9 cellular contexts compared by ENCODE assay signal in the genomic region with DNA sequence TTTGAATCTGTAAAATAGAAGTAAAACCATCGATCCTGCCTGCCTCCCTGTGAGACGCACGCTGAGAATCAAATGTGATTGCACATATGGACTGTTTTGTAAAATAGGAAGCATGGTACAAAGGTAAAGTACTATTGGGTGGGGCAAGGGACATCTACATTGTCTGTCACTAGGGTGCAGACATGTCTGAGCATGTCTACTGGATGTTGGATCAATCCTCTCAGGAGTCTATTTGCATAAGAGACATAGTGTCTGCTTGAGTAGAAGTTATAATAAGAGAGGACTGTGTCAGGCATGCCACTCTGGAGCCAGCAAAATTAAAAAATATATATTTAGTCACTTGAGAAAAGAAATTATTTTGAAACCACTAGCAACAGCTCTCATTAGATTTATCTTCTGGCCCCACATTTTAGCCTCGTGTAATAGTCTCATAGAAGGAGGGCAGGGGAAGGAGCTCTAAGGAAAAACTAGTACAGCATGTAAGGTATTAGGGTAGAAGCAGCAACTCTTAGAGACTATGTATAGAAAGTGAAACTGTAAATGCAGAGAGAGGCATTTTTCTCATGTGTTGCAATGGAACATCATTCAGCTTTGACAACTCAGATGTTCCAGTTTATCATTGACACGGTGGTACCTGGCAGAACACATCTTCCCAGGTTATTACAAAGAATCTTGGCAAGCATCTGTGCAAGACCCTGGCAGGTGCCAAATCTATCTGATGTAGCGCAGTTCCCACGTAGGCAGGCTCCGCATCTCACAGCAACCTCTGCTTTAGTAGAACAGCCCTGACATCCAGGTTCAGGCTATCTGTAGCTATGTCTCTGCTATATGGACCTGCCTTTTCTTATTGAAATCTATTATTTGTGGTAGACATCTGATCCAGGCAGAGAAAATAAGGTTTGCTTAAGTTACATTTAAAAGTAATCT.
DNase-seq lines count a peak whose midpoint lies in the region; ATAC-seq and TF ChIP-seq lines count a peak whose summit lies in the region.
"Had no signal": no experiment of that assay in that cellular context is flagged by ENCODE, and none has a peak within 500 bp of the region (broad histone marks: within the 10 kb centered on the region; RNA-seq: fewer than 3 reads in every experiment).

No MANE protein-coding gene starts in this region.

- no peaks in the 10 kb centered on the region for H3K27me3 ChIP-seq in testis

- peak; percentile 10 for DNase-seq in RPMI8226
- DNase-seq in MV-4-11 (lab: John Stamatoyannopoulos, UW): no peak
- no peak for DNase-seq in nucleus accumbens (lab: John Stamatoyannopoulos, UW)
- no peak for DNase-seq in A172 (ENCODE audit: low spot score)
- no peak for DNase-seq in testis
- DNase-seq: HCEC 1CT had no signal

- H3K9me3 ChIP-seq in testis: no peaks in the 10 kb centered on the region

- H3K4me3 ChIP-seq in testis: no peak overlapping the region

- no peak for TF ChIP-seq CTCF in testis (IDR thresholded peaks at IDR 0.05)

- no peaks in the 10 kb centered on the region for H3K4me1 ChIP-seq in testis

- peak; percentile 74 for ATAC-seq in GM18505 (IDR thresholded peaks at IDR 0.05; ENCODE audit: unreplicated experiment)
- ATAC-seq in GM21717 (IDR thresholded peaks at IDR 0.05; ENCODE audit: unreplicated experiment): peak; percentile 82
- peak; percentile 55 for ATAC-seq in HG03521 (IDR thresholded peaks at IDR 0.05; ENCODE audit: unreplicated experiment)

- TF ChIP-seq POLR2A in GM18505 (IDR thresholded peaks at IDR 0.05; ENCODE audit: borderline replicate concordance, extremely low read depth, insufficient read depth, insufficient read length) (no peak), testis (IDR thresholded peaks at IDR 0.05) (no peak)

- H3K36me3 ChIP-seq in testis (ENCODE audit: low read depth, missing control alignments): no peaks in the 10 kb centered on the region

- no peak overlapping the region for H3K27ac ChIP-seq in testis

- intact Hi-C loops in testis (cut with DNase I; ENCODE audit: low total_unique reads): no loop called here

- WGBS in testis, 2 donors: 86 to 87% methylated on average over 8 of the region's 8 CpGs
